12 cellular contexts compared by ENCODE assay signal in the genomic region with DNA sequence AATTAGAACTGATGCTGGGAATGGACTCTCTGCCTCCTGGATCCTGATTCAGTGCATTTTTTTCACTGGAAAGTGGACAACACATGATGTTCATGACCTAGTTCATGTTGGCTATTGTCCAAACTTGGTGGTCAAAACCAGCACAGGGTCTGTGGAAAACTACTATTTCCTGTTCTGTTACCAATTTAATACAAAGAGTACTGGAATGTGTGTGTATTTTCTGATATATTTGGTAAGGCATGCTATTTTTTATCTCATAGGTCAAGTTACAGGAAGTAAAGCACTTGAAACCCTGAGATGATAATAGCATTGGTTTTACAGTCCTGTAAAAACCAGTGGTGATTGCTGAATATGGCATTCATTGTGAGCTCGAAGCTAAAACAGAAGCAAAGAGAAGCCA.
A peak's percentile ranks its signal among the peaks of the same experiment; 100 is the strongest.
DNase-seq lines count a peak whose midpoint lies in the region; ATAC-seq and TF ChIP-seq lines count a peak whose summit lies in the region.
"Had no signal": no experiment of that assay in that cellular context is flagged by ENCODE, and none has a peak within 500 bp of the region (broad histone marks: within the 10 kb centered on the region; RNA-seq: fewer than 3 reads in every experiment).

No MANE protein-coding gene starts in this region.

- H4K20me1 ChIP-seq in fibroblast of lung (ENCODE audit: control insufficient read depth, extremely low read depth, insufficient read depth, low read length) = no peaks in the 10 kb centered on the region

- H3K9me3 Mint-ChIP-seq in MCF 10A (ENCODE audit: unreplicated experiment) = no peaks in the 10 kb centered on the region

- H3K36me3 ChIP-seq in breast epithelium (no peaks in the 10 kb centered on the region), fibroblast of lung (ENCODE audit: control insufficient read depth, insufficient read depth, low read length) (peaks cover 3% of the 10 kb centered on the region), vagina (no peaks in the 10 kb centered on the region)
- H3K36me3 ChIP-seq: left lung, prostate gland, uterus had no signal

- ATAC-seq in left lobe of liver = no peak

- POLR2A ChIA-PET in MCF 10A (lab: Yijun Ruan, JAX) = interaction anchor here (0.7 to 0.8 kb wide), 2 partner anchors 1199 to 1913 kb away, joined by 3 read pairs; no protein-coding TSS in a partner anchor

- peaks cover 9% of the 10 kb centered on the region for H3K36me3 Mint-ChIP-seq in MCF 10A (ENCODE audit: insufficient read depth, unreplicated experiment)

- DNase-seq in MCF 10A (ENCODE audit: unreplicated experiment) = no peak
- no peak for DNase-seq in breast epithelium (ENCODE audit: low spot score in 2 of 2)
- DNase-seq in NCI-H226 = peak; percentile 54
- DNase-seq in fibroblast of lung (ENCODE audit: low read depth in 2 of 2) = peak; percentile 19 to 89
- DNase-seq in vagina (ENCODE audit: extremely low spot score in 2 of 2) = no peak
- no peak for DNase-seq in dorsolateral prefrontal cortex
- no peak for DNase-seq in left lobe of liver (ENCODE audit: low spot score)
- DNase-seq in midbrain (lab: John Stamatoyannopoulos, UW) = no peak
- DNase-seq: AML-193, left lung, uterus had no signal

- H3K4me1 ChIP-seq in breast epithelium (no peaks in the 10 kb centered on the region), fibroblast of lung (ENCODE audit: control insufficient read depth, extremely low read depth, insufficient read depth, low read length) (peaks cover 7% of the 10 kb centered on the region), vagina (peaks cover 7% of the 10 kb centered on the region)
- H3K4me1 ChIP-seq: left lung, prostate gland, uterus had no signal

- peak overlapping the region; percentile 20 for H3K27ac Mint-ChIP-seq in MCF 10A (ENCODE audit: low read depth, unreplicated experiment)

- no peak overlapping the region for H2AFZ ChIP-seq in fibroblast of lung (ENCODE audit: low read length)

- H3K27me3 Mint-ChIP-seq in MCF 10A (ENCODE audit: insufficient read depth, unreplicated experiment) = no peaks in the 10 kb centered on the region

- no peak overlapping the region for H3K4me3 ChIP-seq in breast epithelium
- H3K4me3 ChIP-seq in fibroblast of lung (replicated peaks in 1 of 4; ENCODE audit: control extremely low read depth in 1 of 4, insufficient read depth in 1 of 4, low read depth in 3 of 4, low read length in 4 of 4) = no peak overlapping the region
- no peak overlapping the region for H3K4me3 ChIP-seq in vagina
- H3K4me3 ChIP-seq in dorsolateral prefrontal cortex = no peak overlapping the region
- H3K4me3 ChIP-seq: left lung, prostate gland, uterus had no signal

- CTCF ChIA-PET in MCF 10A (lab: Yijun Ruan, JAX) = interaction anchor here (0.7 kb wide), 1 partner anchor 8 kb away, joined by 4 read pairs; no protein-coding TSS in a partner anchor

- H3K9me3 ChIP-seq in breast epithelium = no peaks in the 10 kb centered on the region
- no peaks in the 10 kb centered on the region for H3K9me3 ChIP-seq in fibroblast of lung (ENCODE audit: control insufficient read depth, insufficient read depth, low read depth, low read length)
- H3K9me3 ChIP-seq in vagina = no peaks in the 10 kb centered on the region
- H3K9me3 ChIP-seq: left lung, prostate gland, uterus had no signal

- H3K9ac ChIP-seq in fibroblast of lung (ENCODE audit: insufficient read depth, low read length) = no peak overlapping the region

- intact Hi-C loops in MCF 10A (cut with micrococcal nuclease) = no loop called here
- intact Hi-C loops in breast epithelium (cut with DNase I; ENCODE audit: low total_unique reads) = no loop called here
- intact Hi-C loops in vagina (cut with DNase I) = no loop called here
- intact Hi-C loops in dorsolateral prefrontal cortex (cut with DNase I) = no loop called here

- H3K79me2 ChIP-seq in fibroblast of lung (ENCODE audit: control insufficient read depth, insufficient read depth, low read length) = no peaks in the 10 kb centered on the region

- no peak overlapping the region for H3K4me3 Mint-ChIP-seq in MCF 10A (ENCODE audit: unreplicated experiment)

- BruUV-seq in MCF 10A (replicated peaks; lab: Mats Ljungman, UMichigan) = no TSS peak

- peak overlapping the region; percentile 33 for H3K4me2 ChIP-seq in fibroblast of lung (ENCODE audit: extremely low read depth, insufficient read depth, low read length)

- TF ChIP-seq CTCF in MCF 10A (IDR thresholded peaks at IDR 0.05; ENCODE audit: unreplicated experiment) = no peak
- TF ChIP-seq CTCF in breast epithelium (IDR thresholded peaks at IDR 0.05) = no peak
- no peak for TF ChIP-seq CTCF in fibroblast of lung (conservative IDR thresholded peaks at IDR 0.05 in 1 of 2, IDR thresholded peaks at IDR 0.05 in 1 of 2; ENCODE audit: low read depth in 1 of 2, low read length in 2 of 2)
- TF ChIP-seq CTCF in vagina (IDR thresholded peaks at IDR 0.05) = no peak
- no peak for TF ChIP-seq CTCF in dorsolateral prefrontal cortex (IDR thresholded peaks at IDR 0.05 in 54 of 56, conservative IDR thresholded peaks at IDR 0.05 in 2 of 56; ENCODE audit: low read depth in 1 of 56, partially characterized antibody in 56 of 56)

- H3K27ac ChIP-seq in breast epithelium (no peak overlapping the region), fibroblast of lung (ENCODE audit: insufficient read depth, low read length) (peak overlapping the region; percentile 7), vagina (peak overlapping the region; percentile 57), dorsolateral prefrontal cortex (peak overlapping the region in 5 of 59 donors; percentile 6 to 61 (median 40))
- H3K27ac ChIP-seq: left lung, prostate gland had no signal

- H3K4me1 Mint-ChIP-seq in MCF 10A (ENCODE audit: insufficient read depth, unreplicated experiment) = peaks cover 13% of the 10 kb centered on the region

- TF ChIP-seq POLR2A in breast epithelium (IDR thresholded peaks at IDR 0.05) = no peak
- TF ChIP-seq POLR2A in vagina (IDR thresholded peaks at IDR 0.05) = no peak

- H3K27me3 ChIP-seq in breast epithelium (no peaks in the 10 kb centered on the region), fibroblast of lung (ENCODE audit: control insufficient read depth, insufficient read depth, low read length) (no peaks in the 10 kb centered on the region), vagina (no peaks in the 10 kb centered on the region), dorsolateral prefrontal cortex (no peaks in the 10 kb centered on the region)
- H3K27me3 ChIP-seq: left lung, uterus had no signal

Comparison
In these comparisons a context has a peak if more than half of its experiments do, and no peak if none do; other contexts are left out.
1. DNase-seq: peak in NCI-H226 (single experiment) and fibroblast of lung (2 of 2); none in MCF 10A (single experiment), breast epithelium (0 of 2), vagina (0 of 2), dorsolateral prefrontal cortex (0 of 10), left lobe of liver (single experiment) and midbrain (single experiment).
2. H3K27ac ChIP-seq: peak in fibroblast of lung (single experiment) and vagina (single experiment); none in breast epithelium (0 of 2).